ENCODE assay signal across 16 cellular contexts in the genomic region with DNA sequence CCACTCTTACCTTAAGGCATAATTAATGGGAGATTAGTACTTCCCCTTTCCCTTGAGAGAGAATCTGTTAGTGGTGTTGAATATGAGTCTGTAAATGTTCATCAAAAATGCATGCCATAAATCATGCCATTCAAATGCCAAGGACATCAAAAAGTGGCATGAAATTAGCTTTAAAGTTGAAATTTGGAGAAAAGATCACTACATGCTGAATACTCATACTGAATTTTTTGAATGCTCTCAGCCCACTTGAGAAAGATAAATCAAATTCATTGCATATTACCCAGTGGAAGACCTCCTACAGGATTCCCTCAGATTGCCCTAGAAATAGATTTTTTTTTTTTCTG.
"Had no signal": no experiment of that assay in that cellular context is flagged by ENCODE, and none has a peak within 500 bp of the region (broad histone marks: within the 10 kb centered on the region; RNA-seq: fewer than 3 reads in every experiment).

No MANE protein-coding gene starts in this region.

- DNase-seq: activated CD4-positive, alpha-beta T cell treated with anti-CD3 and anti-CD28 coated beads, Interleukin-2, amount 50 U/mL, for 4 hours; activated naive CD4-positive, alpha-beta T cell treated with anti-CD3 and anti-CD28 coated beads for 36 hours; activated naive CD8-positive, alpha-beta T cell treated with anti-CD3 and anti-CD28 coated beads, Interleukin-2, amount 50 U/mL, for 24 hours; activated T-cell treated with anti-CD3 and anti-CD28 coated beads, Interleukin-2, amount 50 U/mL, for 1 hour; kidney glomerular epithelial cell; mesenchymal stem cell; natural killer cell; psoas muscle; right lobe of liver; stimulated activated CD4-positive, alpha-beta T cell treated with anti-CD3 and anti-CD28 coated beads, Interleukin-1b, Interleukin-23, amount 100 ng/mL, for 48 hours; stimulated activated naive CD8-positive, alpha-beta T cell treated with anti-CD3 and anti-CD28 coated beads, Interleukin-15, amount 100 ng/mL, for 72 hours had no signal

- H3K27me3 Mint-ChIP-seq: stimulated activated naive CD8-positive, alpha-beta T cell treated with anti-CD3 and anti-CD28 coated beads, Interleukin-15, amount 100 ng/mL, for 72 hours had no signal

- H3K27ac ChIP-seq: ascending aorta, hepatocyte, psoas muscle, right lobe of liver, thoracic aorta had no signal

- H3K4me3 Mint-ChIP-seq: activated naive CD4-positive, alpha-beta T cell treated with anti-CD3 and anti-CD28 coated beads for 36 hours; activated naive CD8-positive, alpha-beta T cell treated with anti-CD3 and anti-CD28 coated beads, Interleukin-2, amount 50 U/mL, for 24 hours; natural killer cell; stimulated activated naive CD8-positive, alpha-beta T cell treated with anti-CD3 and anti-CD28 coated beads, Interleukin-15, amount 100 ng/mL, for 72 hours; T-helper 2 cell treated with Interferon-gamma antibody and Interleukin-4, amounts not matched to agents 5 μg/mL and 100 μg/mL, for 36 hours had no signal

- H3K4me2 ChIP-seq: hepatocyte had no signal

- H2AFZ ChIP-seq: hepatocyte had no signal

- H3K9me3 Mint-ChIP-seq: activated naive CD4-positive, alpha-beta T cell treated with anti-CD3 and anti-CD28 coated beads for 36 hours; activated naive CD8-positive, alpha-beta T cell treated with anti-CD3 and anti-CD28 coated beads, Interleukin-2, amount 50 U/mL, for 24 hours; activated T-helper 2 cell treated with anti-CD3 and anti-CD28 coated beads, Interferon-gamma antibody, Interleukin-2, Interleukin-4, amounts not matched to agents 10 μg/mL and 5 μg/mL and 100 μg/mL, durations not matched to agents 14 hours and 24 hours and 36 hours; natural killer cell; stimulated activated naive CD8-positive, alpha-beta T cell treated with anti-CD3 and anti-CD28 coated beads, Interleukin-15, amount 100 ng/mL, for 72 hours; T-helper 2 cell treated with Interferon-gamma antibody and Interleukin-4, amounts not matched to agents 5 μg/mL and 100 μg/mL, for 36 hours had no signal

- H3K27me3 ChIP-seq: ascending aorta had no signal

- H3K27ac Mint-ChIP-seq: activated naive CD4-positive, alpha-beta T cell treated with anti-CD3 and anti-CD28 coated beads for 36 hours; activated naive CD8-positive, alpha-beta T cell treated with anti-CD3 and anti-CD28 coated beads, Interleukin-2, amount 50 U/mL, for 24 hours; activated T-helper 2 cell treated with anti-CD3 and anti-CD28 coated beads, Interferon-gamma antibody, Interleukin-2, Interleukin-4, amounts not matched to agents 10 μg/mL and 5 μg/mL and 100 μg/mL, durations not matched to agents 14 hours and 24 hours and 36 hours; natural killer cell; T-helper 2 cell treated with Interferon-gamma antibody and Interleukin-4, amounts not matched to agents 5 μg/mL and 100 μg/mL, for 36 hours had no signal

- H3K9me3 ChIP-seq: ascending aorta, psoas muscle, right lobe of liver, thoracic aorta had no signal

- H3K4me3 ChIP-seq: ascending aorta, hepatocyte, psoas muscle, right lobe of liver, thoracic aorta had no signal

- H3K36me3 Mint-ChIP-seq: natural killer cell had no signal

- H3K36me3 ChIP-seq: ascending aorta, right lobe of liver, thoracic aorta had no signal

- H3K4me1 ChIP-seq: ascending aorta, right lobe of liver had no signal
